In genomic region chr16:8567355-8568230, GRCh38 we compare ENCODE assay signal across 8 cellular contexts. TPM values are rescaled to one million over a fixed set of nuclear protein-coding genes. Genes with fewer than 3 reads are reported as not detected.
DNase-seq lines count a peak whose midpoint lies in the region; ATAC-seq lines count a peak whose summit lies in the region.

No MANE protein-coding gene starts in this region.

- H3K9me3 Mint-ChIP-seq in CD8-positive, alpha-beta memory T cell = no peaks in the 10 kb centered on the region

- H3K27ac Mint-ChIP-seq in CD8-positive, alpha-beta memory T cell = peak overlapping the region in 3 of 8 donors; percentile 17 to 49 (median 32)

- H4K5ac ChIP-seq in mesendoderm (ENCODE audit: low read length) = no peak overlapping the region

- CTCF ChIA-PET in CD8-positive, alpha-beta memory T cell (lab: Charles Lee) = interaction anchor here (0.7 to 1.4 kb wide), 10 partner anchors 10 to 567 kb away, joined by 3 to 8 read pairs (median 4); partner anchors contain the start of gene LITAFD

- H3K27me3 ChIP-seq in CD8-positive, alpha-beta memory T cell (ENCODE audit: insufficient read depth, low read length, poor library complexity, severe bottlenecking) = no peaks in the 10 kb centered on the region
- H3K27me3 ChIP-seq in mesendoderm (ENCODE audit: insufficient read depth, low read length, poor library complexity) = no peaks in the 10 kb centered on the region

- no peaks in the 10 kb centered on the region for H3K79me1 ChIP-seq in mesendoderm (ENCODE audit: low read length)

- DNase-seq in CD8-positive, alpha-beta memory T cell = peak; percentile 50 to 79 (median 69)
- DNase-seq in NCI-H774 (lab: John Stamatoyannopoulos, UW) (peak; percentile 88), mesendoderm (peak; percentile 97)
- peak; percentile 64 to 69 for DNase-seq in activated CD4-positive, alpha-beta T cell treated with anti-CD3 and anti-CD28 coated beads, Interleukin-2, amount 50 U/mL, for 4 hours
- peak; percentile 58 for DNase-seq in effector CD8-positive, alpha-beta T cell (lab: John Stamatoyannopoulos, UW)
- DNase-seq in stimulated activated CD8-positive, alpha-beta memory T cell treated with anti-CD3 and anti-CD28 coated beads, Interleukin-2, amount 100 ng/mL, for 48 hours (ENCODE audit: low read depth in 2 of 2) = peak; percentile 29 to 57

- WGBS in mesendoderm (ENCODE audit: extremely low coverage, insufficient coverage, low lambda C conversion rate) = no CpG with 5 or more reads among the region's 23 CpGs

- H3K18ac ChIP-seq in mesendoderm (ENCODE audit: low read length) = no peak overlapping the region

- H2BK120ac ChIP-seq in mesendoderm (ENCODE audit: low read depth, low read length) = no peak overlapping the region

- H3K23ac ChIP-seq in mesendoderm (ENCODE audit: low read length) = no peak overlapping the region

- H3K79me2 ChIP-seq in mesendoderm (ENCODE audit: control insufficient read depth, insufficient read depth, low read length) = no peaks in the 10 kb centered on the region

- H3K56ac ChIP-seq in mesendoderm (ENCODE audit: low read length) = no peak overlapping the region

- no peak overlapping the region for H3K4me3 ChIP-seq in CD8-positive, alpha-beta memory T cell (ENCODE audit: low read length)
- no peak overlapping the region for H3K4me3 ChIP-seq in mesendoderm (ENCODE audit: low read length)

- peaks cover 5 to 10% (median 9%) of the 10 kb centered on the region in 3 donors for H3K4me1 Mint-ChIP-seq in CD8-positive, alpha-beta memory T cell

- H3K36me3 ChIP-seq in CD8-positive, alpha-beta memory T cell (ENCODE audit: insufficient read depth, low read length) = no peaks in the 10 kb centered on the region
- H3K36me3 ChIP-seq in mesendoderm (ENCODE audit: control insufficient read depth, insufficient read depth, low read length) = no peaks in the 10 kb centered on the region

- no peak overlapping the region for H2BK5ac ChIP-seq in mesendoderm (ENCODE audit: low read length)

- POLR2A ChIA-PET in CD8-positive, alpha-beta memory T cell (lab: Charles Lee) = no interaction called here

- no peaks in the 10 kb centered on the region for H3K9me3 ChIP-seq in CD8-positive, alpha-beta memory T cell (ENCODE audit: low read length)

- H3K9ac ChIP-seq in mesendoderm (ENCODE audit: low read length) = no peak overlapping the region

- H3K4me3 Mint-ChIP-seq in CD8-positive, alpha-beta memory T cell = no peak overlapping the region

- no peak overlapping the region for H2AK5ac ChIP-seq in mesendoderm (ENCODE audit: low read length)

- H2BK15ac ChIP-seq in mesendoderm (replicated peaks; ENCODE audit: low read depth) = no peak overlapping the region

- no peak overlapping the region for H3K4ac ChIP-seq in mesendoderm (ENCODE audit: low read depth, low read length)

- H3K4me2 ChIP-seq in mesendoderm (ENCODE audit: low read length) = no peak overlapping the region

- no peak overlapping the region for H4K8ac ChIP-seq in mesendoderm (ENCODE audit: low read depth, low read length)

- no peaks in the 10 kb centered on the region for H3K36me3 Mint-ChIP-seq in CD8-positive, alpha-beta memory T cell

- no peaks in the 10 kb centered on the region for H3K4me1 ChIP-seq in CD8-positive, alpha-beta memory T cell (ENCODE audit: insufficient read depth, low read length)
- H3K4me1 ChIP-seq in mesendoderm (ENCODE audit: control insufficient read depth, low read depth, low read length) = peaks cover 2% of the 10 kb centered on the region

- no peak overlapping the region for H3K27ac ChIP-seq in CD8-positive, alpha-beta memory T cell (ENCODE audit: low read depth, low read length)
- no peak overlapping the region for H3K27ac ChIP-seq in mesendoderm (ENCODE audit: low read depth, low read length)

- H3K27me3 Mint-ChIP-seq in CD8-positive, alpha-beta memory T cell = peaks cover 8 to 17% of the 10 kb centered on the region in 2 donors

- ATAC-seq in GM19395 (IDR thresholded peaks at IDR 0.05; ENCODE audit: unreplicated experiment) (peak; percentile 90), HG03469 (IDR thresholded peaks at IDR 0.05; ENCODE audit: unreplicated experiment) (peak; percentile 86)

RNA-seq across cellular contexts. Expression of gene TMEM114, which starts 22.7 kb away (rescaled TPM):
- not detected for total RNA-seq in CD8-positive, alpha-beta memory T cell
- polyA plus RNA-seq in CD8-positive, alpha-beta memory T cell = not detected
- polyA plus RNA-seq in mesendoderm (2013, experiment 1 of 2) = 0.04 TPM
- not detected for polyA plus RNA-seq in mesendoderm (2013, experiment 2 of 2)

RNA-seq across cellular contexts. Expression of gene METTL22, which starts 53.9 kb away (rescaled TPM):
- total RNA-seq in CD8-positive, alpha-beta memory T cell = 10 to 100 TPM; 21.3 to 24.1 TPM
- 10.8 TPM for polyA plus RNA-seq in CD8-positive, alpha-beta memory T cell
- 28.0 TPM for polyA plus RNA-seq in mesendoderm (2013, experiment 1 of 2)
- 26.5 TPM for polyA plus RNA-seq in mesendoderm (2013, experiment 2 of 2)

Comparison
In these comparisons a context has a peak if more than half of its experiments do, and no peak if none do; other contexts are left out.
1. DNase-seq: peak in every context shown above with its lines; median percentile 97 in mesendoderm; 88 in NCI-H774; 69 in CD8-positive, alpha-beta memory T cell; 66 in activated CD4-positive, alpha-beta T cell treated with anti-CD3 and anti-CD28 coated beads, Interleukin-2, amount 50 U/mL, for 4 hours; 58 in effector CD8-positive, alpha-beta T cell; 43 in stimulated activated CD8-positive, alpha-beta memory T cell treated with anti-CD3 and anti-CD28 coated beads, Interleukin-2, amount 100 ng/mL, for 48 hours.